Comparison of ENCODE assay signal across 23 cellular contexts in genomic region chr20:11457476-11457875, GRCh38.
DNase-seq lines count a peak whose midpoint lies in the region; TF ChIP-seq lines count a peak whose summit lies in the region.
"Had no signal": no experiment of that assay in that cellular context is flagged by ENCODE, and none has a peak within 500 bp of the region (broad histone marks: within the 10 kb centered on the region; RNA-seq: fewer than 3 reads in every experiment).

No MANE protein-coding gene starts in this region.

- POLR2A ChIA-PET in CD4-positive, alpha-beta memory T cell (lab: Charles Lee; ENCODE audit: partially characterized antibody): no interaction called here

- DNase-seq in AG09309 (ENCODE audit: low read depth) (peak; percentile 27), HK-2 (ENCODE audit: unreplicated experiment) (peak; percentile 47), SW480 (ENCODE audit: low spot score) (peak; percentile 44), fibroblast of villous mesenchyme (ENCODE audit: low read depth) (peak; percentile 37), hepatic stellate cell (ENCODE audit: low spot score) (no peak), caudate nucleus (lab: John Stamatoyannopoulos, UW) (no peak), spleen (no peak)
- DNase-seq in CD4-positive, alpha-beta memory T cell: no peak
- DNase-seq: ACHN; activated CD4-positive, alpha-beta memory T cell treated with anti-CD3 and anti-CD28 coated beads, Interleukin-2, amount 10 ng/mL, durations not matched to agents 7 days and 5 days; activated effector memory CD4-positive, alpha-beta T cell treated with anti-CD3 and anti-CD28 coated beads, Interleukin-2, amount 50 U/mL, for 16 hours; CD4-positive, alpha-beta T cell; dermis blood vessel endothelial cell; DMS153; heart right ventricle; left ventricle myocardium inferior; NCI-H524; NK-92 treated with Interleukin-12 subunit alpha and Interleukin-12 subunit beta, amount 100 ng/mL, for 24 hours; sigmoid colon; upper lobe of right lung had no signal

- intact Hi-C loops in spleen (cut with DNase I; ENCODE audit: low total_unique reads): no loop called here
- intact Hi-C loops in CD4-positive, alpha-beta memory T cell (cut with micrococcal nuclease): no loop called here

- 15 to 47% (median 30%) methylated on average over 5 of the region's 5 CpGs for WGBS in spleen, 5 donors

- no peaks in the 10 kb centered on the region for H3K9me3 ChIP-seq in spleen
- H3K9me3 ChIP-seq in CD4-positive, alpha-beta memory T cell (ENCODE audit: control insufficient read depth in 1 of 2, low read length in 2 of 2): no peaks in the 10 kb centered on the region
- H3K9me3 ChIP-seq: heart right ventricle, left ventricle myocardium inferior, sigmoid colon, upper lobe of right lung had no signal

- no peaks in the 10 kb centered on the region for H3K27me3 Mint-ChIP-seq in CD4-positive, alpha-beta memory T cell
- H3K27me3 Mint-ChIP-seq: activated CD4-positive, alpha-beta memory T cell treated with anti-CD3 and anti-CD28 coated beads, Interleukin-2, amount 10 ng/mL, durations not matched to agents 7 days and 5 days; CD4-positive, alpha-beta T cell had no signal

- TF ChIP-seq POLR2A in spleen (IDR thresholded peaks at IDR 0.05): no peak

- no peaks in the 10 kb centered on the region for H3K27me3 ChIP-seq in spleen (replicated peaks in 1 of 7)
- H3K27me3 ChIP-seq in CD4-positive, alpha-beta memory T cell (ENCODE audit: insufficient read depth, low read length): no peaks in the 10 kb centered on the region
- H3K27me3 ChIP-seq: cardiac muscle cell, heart right ventricle, sigmoid colon, upper lobe of right lung had no signal

- CTCF ChIA-PET in CD4-positive, alpha-beta memory T cell (lab: Charles Lee; ENCODE audit: partially characterized antibody): no interaction called here

- no peak for TF ChIP-seq CTCF in AG09309 (IDR thresholded peaks at IDR 0.05; ENCODE audit: control insufficient read depth, insufficient read depth, low read depth, low read length, missing control alignments)
- TF ChIP-seq CTCF in fibroblast of villous mesenchyme (IDR thresholded peaks at IDR 0.05; ENCODE audit: insufficient read depth, low read depth, low read length): no peak
- TF ChIP-seq CTCF in spleen (IDR thresholded peaks at IDR 0.05 in 8 of 11, conservative IDR thresholded peaks at IDR 0.05 in 3 of 11): no peak

- no peaks in the 10 kb centered on the region for H3K36me3 ChIP-seq in spleen
- H3K36me3 ChIP-seq in CD4-positive, alpha-beta memory T cell (ENCODE audit: insufficient read depth, low read length): no peaks in the 10 kb centered on the region
- H3K36me3 ChIP-seq: cardiac muscle cell, heart right ventricle, left ventricle myocardium inferior, sigmoid colon, upper lobe of right lung had no signal

- H3K36me3 Mint-ChIP-seq in CD4-positive, alpha-beta memory T cell: no peaks in the 10 kb centered on the region

- peaks cover 0 to 8% (median 7%) of the 10 kb centered on the region in 8 donors for H3K9me3 Mint-ChIP-seq in CD4-positive, alpha-beta memory T cell
- H3K9me3 Mint-ChIP-seq: CD4-positive, alpha-beta T cell had no signal

- H3K4me3 Mint-ChIP-seq in CD4-positive, alpha-beta memory T cell: no peak overlapping the region
- H3K4me3 Mint-ChIP-seq: activated CD4-positive, alpha-beta memory T cell treated with anti-CD3 and anti-CD28 coated beads, Interleukin-2, amount 10 ng/mL, durations not matched to agents 7 days and 5 days; CD4-positive, alpha-beta T cell; neural crest cell had no signal

- H3K4me1 Mint-ChIP-seq in CD4-positive, alpha-beta memory T cell: no peaks in the 10 kb centered on the region
- H3K4me1 Mint-ChIP-seq: activated CD4-positive, alpha-beta memory T cell treated with anti-CD3 and anti-CD28 coated beads, Interleukin-2, amount 10 ng/mL, durations not matched to agents 7 days and 5 days had no signal

- H3K27ac ChIP-seq in caudate nucleus (ENCODE audit: low read depth, low read length) (no peak overlapping the region), spleen (no peak overlapping the region)
- no peak overlapping the region for H3K27ac ChIP-seq in CD4-positive, alpha-beta memory T cell (ENCODE audit: low read depth, low read length)
- H3K27ac ChIP-seq: cardiac muscle cell, heart right ventricle, HL-60, left ventricle myocardium inferior, sigmoid colon, upper lobe of right lung had no signal

- peaks cover 0 to 6% (median 1%) of the 10 kb centered on the region in 6 donors for H3K4me1 ChIP-seq in spleen
- H3K4me1 ChIP-seq in CD4-positive, alpha-beta memory T cell (ENCODE audit: insufficient read depth, low read length): no peaks in the 10 kb centered on the region
- H3K4me1 ChIP-seq: upper lobe of right lung had no signal

- no peak overlapping the region for H3K27ac Mint-ChIP-seq in CD4-positive, alpha-beta memory T cell
- H3K27ac Mint-ChIP-seq: activated CD4-positive, alpha-beta memory T cell treated with anti-CD3 and anti-CD28 coated beads, Interleukin-2, amount 10 ng/mL, durations not matched to agents 7 days and 5 days; CD4-positive, alpha-beta T cell had no signal

- no peak overlapping the region for H3K4me3 ChIP-seq in AG09309 (ENCODE audit: control insufficient read depth, low read depth, low read length)
- H3K4me3 ChIP-seq in fibroblast of villous mesenchyme (ENCODE audit: low read depth, low read length): no peak overlapping the region
- H3K4me3 ChIP-seq in spleen: no peak overlapping the region
- no peak overlapping the region for H3K4me3 ChIP-seq in CD4-positive, alpha-beta memory T cell (ENCODE audit: low read length in 2 of 2)
- H3K4me3 ChIP-seq: cardiac muscle cell, heart right ventricle, left ventricle myocardium inferior, sigmoid colon, upper lobe of right lung had no signal

Comparison
In these comparisons a context has a peak if more than half of its experiments do, and no peak if none do; other contexts are left out.
1. DNase-seq: peak in AG09309 (single experiment), HK-2 (single experiment), SW480 (single experiment) and fibroblast of villous mesenchyme (single experiment); none in hepatic stellate cell (single experiment), caudate nucleus (0 of 61), spleen (single experiment) and CD4-positive, alpha-beta memory T cell (0 of 5).